Comparison of ENCODE assay signal across 22 cellular contexts in genomic region chr5:50766042-50766441, GRCh38.
"Had no signal": no experiment of that assay in that cellular context is flagged by ENCODE, and none has a peak within 500 bp of the region (broad histone marks: within the 10 kb centered on the region; RNA-seq: fewer than 3 reads in every experiment).

No MANE protein-coding gene starts in this region.

- H3K27me3 Mint-ChIP-seq: activated CD4-positive, alpha-beta T cell treated with anti-CD3 and anti-CD28 coated beads, Interleukin-2, amount 10 ng/mL, durations not matched to agents 24 days and 14 days; activated naive CD8-positive, alpha-beta T cell treated with anti-CD3 and anti-CD28 coated beads, Interleukin-2, amount 50 U/mL, for 24 hours; brain; naive thymus-derived CD4-positive, alpha-beta T cell had no signal

- H2AFZ ChIP-seq: parathyroid adenoma had no signal

- ATAC-seq: left cardiac atrium; naive thymus-derived CD4-positive, alpha-beta T cell; sciatic nerve; WTC11 had no signal

- H3K4me1 Mint-ChIP-seq: endodermal cell had no signal

- H3K27me3 ChIP-seq: dorsolateral prefrontal cortex, foreskin keratinocyte, neutrophil, tibial artery had no signal

- H3K4me3 ChIP-seq: dorsolateral prefrontal cortex, tibial artery had no signal

- H3K4me1 ChIP-seq: tibial artery had no signal

- H3K27ac Mint-ChIP-seq: activated CD4-positive, alpha-beta T cell treated with anti-CD3 and anti-CD28 coated beads, Interleukin-2, amount 10 ng/mL, durations not matched to agents 24 days and 14 days; activated naive CD8-positive, alpha-beta T cell treated with anti-CD3 and anti-CD28 coated beads, Interleukin-2, amount 50 U/mL, for 24 hours; brain; endodermal cell had no signal

- H3K27ac ChIP-seq: dorsolateral prefrontal cortex, epithelial cell of prostate, foreskin keratinocyte, neutrophil, parathyroid adenoma, tibial artery had no signal

- DNase-seq: activated CD4-positive, alpha-beta T cell treated with anti-CD3 and anti-CD28 coated beads, Interleukin-2, amount 10 ng/mL, durations not matched to agents 24 days and 14 days; activated CD8-positive, alpha-beta memory T cell treated with anti-CD3 and anti-CD28 coated beads, Interleukin-2, amount 50 U/mL, for 48 hours; activated gamma-delta T cell treated with Interleukin-2 at 50 U/mL for 16 hours; activated naive CD8-positive, alpha-beta T cell treated with anti-CD3 and anti-CD28 coated beads, Interleukin-2, amount 50 U/mL, for 24 hours; anterior cingulate cortex; caudate nucleus; dorsolateral prefrontal cortex; endodermal cell; foreskin keratinocyte; glutamatergic neuron; hippocampal formation; left cardiac atrium; mesendoderm; naive thymus-derived CD4-positive, alpha-beta T cell; stimulated activated naive CD4-positive, alpha-beta T cell; tibial artery had no signal

- H3K4me3 Mint-ChIP-seq: activated CD4-positive, alpha-beta T cell treated with anti-CD3 and anti-CD28 coated beads, Interleukin-2, amount 10 ng/mL, durations not matched to agents 24 days and 14 days; activated naive CD8-positive, alpha-beta T cell treated with anti-CD3 and anti-CD28 coated beads, Interleukin-2, amount 50 U/mL, for 24 hours; brain; endodermal cell; naive thymus-derived CD4-positive, alpha-beta T cell; WTC11 had no signal

- H3K9me3 Mint-ChIP-seq: activated CD4-positive, alpha-beta T cell treated with anti-CD3 and anti-CD28 coated beads, Interleukin-2, amount 10 ng/mL, durations not matched to agents 24 days and 14 days; activated naive CD8-positive, alpha-beta T cell treated with anti-CD3 and anti-CD28 coated beads, Interleukin-2, amount 50 U/mL, for 24 hours; brain; endodermal cell; WTC11 had no signal
